9 cellular contexts compared by ENCODE assay signal in genomic region chr9:94139672-94140417, GRCh38. TPM values are rescaled to one million over a fixed set of nuclear protein-coding genes. Genes with fewer than 3 reads are reported as not detected.
DNase-seq lines count a peak whose midpoint lies in the region; ATAC-seq and FAIRE-seq lines count a peak whose summit lies in the region.
"Had no signal": no experiment of that assay in that cellular context is flagged by ENCODE, and none has a peak within 500 bp of the region (broad histone marks: within the 10 kb centered on the region; RNA-seq: fewer than 3 reads in every experiment).

No MANE protein-coding gene starts in this region.

- peaks cover 35% of the 10 kb centered on the region for H3K4me1 ChIP-seq in mucosa of stomach (ENCODE audit: control insufficient read depth, insufficient read depth, low read length)
- H3K4me1 ChIP-seq: BLaER1 treated with 17β-estradiol and CSF1 and Interleukin-3, amounts not matched to agents 10 nM and 100 nM had no signal

- no peaks in the 10 kb centered on the region for H3K27me3 ChIP-seq in mucosa of stomach (ENCODE audit: control insufficient read depth, insufficient read depth, low read length)
- H3K27me3 ChIP-seq: BLaER1 treated with 17β-estradiol and CSF1 and Interleukin-3, amounts not matched to agents 10 nM and 100 nM had no signal

- no peaks in the 10 kb centered on the region for H3K36me3 ChIP-seq in mucosa of stomach (ENCODE audit: control insufficient read depth, insufficient read depth, low read length)
- H3K36me3 ChIP-seq: BLaER1 treated with 17β-estradiol and CSF1 and Interleukin-3, amounts not matched to agents 10 nM and 100 nM had no signal

- peak; percentile 99 for FAIRE-seq in endometrium (lab: Jason Lieb, UNC)

- H3K9me3 ChIP-seq in mucosa of stomach (ENCODE audit: control insufficient read depth, low read length), result no peaks in the 10 kb centered on the region
- H3K9me3 ChIP-seq: BLaER1 treated with 17β-estradiol and CSF1 and Interleukin-3, amounts not matched to agents 10 nM and 100 nM had no signal

- DNase-seq in A172 (ENCODE audit: low spot score), result peak; percentile 95
- peak; percentile 94 for DNase-seq in NCI-H82 (lab: John Stamatoyannopoulos, UW)
- no peak for DNase-seq in NCI-H510A (lab: John Stamatoyannopoulos, UW)
- DNase-seq in NCI-H1048 (lab: John Stamatoyannopoulos, UW), result no peak
- DNase-seq in mesenteric fat pad (ENCODE audit: low spot score), result no peak

- no peak overlapping the region for H3K4me3 ChIP-seq in mucosa of stomach (ENCODE audit: low read length)
- H3K4me3 ChIP-seq: BLaER1 treated with 17β-estradiol and CSF1 and Interleukin-3, amounts not matched to agents 10 nM and 100 nM had no signal

- peak overlapping the region; percentile 18 for H3K9ac ChIP-seq in mucosa of stomach (ENCODE audit: low read length)
- H3K9ac ChIP-seq: BLaER1 treated with 17β-estradiol and CSF1 and Interleukin-3, amounts not matched to agents 10 nM and 100 nM had no signal

- ATAC-seq in HG03196 (IDR thresholded peaks at IDR 0.05; ENCODE audit: unreplicated experiment), result no peak

RNA-seq across cellular contexts. Expression of gene PTPDC1, which starts 55.6 kb away (rescaled TPM):
- 11.5 and 12.4 TPM in 2 replicates for total RNA-seq in A172 (2014; rRNA removed; shearing (Covaris generic))
- 13.6 TPM for total RNA-seq in mesenteric fat pad

Comparison
In these comparisons a context has a peak if more than half of its experiments do, and no peak if none do; other contexts are left out.
1. DNase-seq: peak in A172 (single experiment) and NCI-H82 (single experiment); none in NCI-H510A (single experiment), NCI-H1048 (single experiment) and mesenteric fat pad (single experiment).